ENCODE assay signal across 37 cellular contexts in genomic region chr7:43085017-43085416, GRCh38. TPM values are rescaled to one million over a fixed set of nuclear protein-coding genes. Genes with fewer than 3 reads are reported as not detected.
"Had no signal": no experiment of that assay in that cellular context is flagged by ENCODE, and none has a peak within 500 bp of the region (broad histone marks: within the 10 kb centered on the region; RNA-seq: fewer than 3 reads in every experiment).

No MANE protein-coding gene starts in this region.

- H3K36me3 Mint-ChIP-seq: activated CD4-positive, alpha-beta memory T cell treated with anti-CD3 and anti-CD28 coated beads for 36 hours; activated CD8-positive, alpha-beta memory T cell treated with anti-CD3 and anti-CD28 coated beads, Interleukin-2, amount 10 ng/mL, durations not matched to agents 7 days and 5 days; activated naive CD4-positive, alpha-beta T cell treated with anti-CD3 and anti-CD28 coated beads, Interleukin-2, amount 10 ng/mL, durations not matched to agents 7 days and 5 days; activated naive CD8-positive, alpha-beta T cell treated with anti-CD3 and anti-CD28 coated beads, Interleukin-2, amount 10 ng/mL, durations not matched to agents 7 days and 5 days; brain; T-cell had no signal

- H3K9me3 ChIP-seq: ascending aorta, colonic mucosa, gastrocnemius medialis had no signal

- DNase-seq: activated CD4-positive, alpha-beta memory T cell treated with anti-CD3 and anti-CD28 coated beads for 36 hours; activated CD4-positive, alpha-beta T cell treated with anti-CD3 and anti-CD28 coated beads for 36 hours; activated CD4-positive, alpha-beta T cell treated with anti-CD3 and anti-CD28 coated beads, Interleukin-2, amount 10 ng/mL, durations not matched to agents 24 days and 14 days; activated CD4-positive, CD25-positive, alpha-beta regulatory T cell; activated CD4-positive, CD25-positive, alpha-beta regulatory T cell treated with anti-CD3 and anti-CD28 coated beads, Interleukin-2, amount 50 U/mL, for 72 hours; activated CD8-positive, alpha-beta memory T cell treated with anti-CD3 and anti-CD28 coated beads, Interleukin-2, amount 10 ng/mL, durations not matched to agents 7 days and 5 days; activated CD8-positive, alpha-beta memory T cell treated with anti-CD3 and anti-CD28 coated beads, Interleukin-2, amount 50 U/mL, for 4 hours; activated CD8-positive, alpha-beta T cell treated with anti-CD3 and anti-CD28 coated beads, Interleukin-2, amount 10 ng/mL, durations not matched to agents 7 days and 5 days; activated gamma-delta T cell; activated naive CD4-positive, alpha-beta T cell; activated naive CD4-positive, alpha-beta T cell treated with anti-CD3 and anti-CD28 coated beads, Interleukin-2, amount 10 ng/mL, durations not matched to agents 7 days and 5 days; activated naive CD8-positive, alpha-beta T cell treated with anti-CD3 and anti-CD28 coated beads, Interleukin-2, amount 10 ng/mL, durations not matched to agents 7 days and 5 days; activated T-cell treated with anti-CD3 and anti-CD28 coated beads for 4 hours; activated T-cell treated with anti-CD3 and anti-CD28 coated beads, Interleukin-2, amount 50 U/mL, for 24 hours; activated T-cell treated with anti-CD3 and anti-CD28 coated beads, Interleukin-2, amount 50 U/mL, for 72 hours; central memory CD4-positive, alpha-beta T cell; cerebellar nuclear complex; colonic mucosa; effector CD8-positive, alpha-beta T cell; erythroblast; foreskin keratinocyte; gastrocnemius medialis; glutamatergic neuron; heart left ventricle; T-cell; T1000; WERI-Rb-1 had no signal

- H3K36me3 ChIP-seq: ascending aorta, breast epithelium, cardiac muscle cell, colonic mucosa, esophagus muscularis mucosa, gastrocnemius medialis, heart left ventricle, WERI-Rb-1 had no signal

- H3K27ac Mint-ChIP-seq: activated CD4-positive, alpha-beta memory T cell treated with anti-CD3 and anti-CD28 coated beads for 36 hours; activated CD4-positive, alpha-beta T cell treated with anti-CD3 and anti-CD28 coated beads for 36 hours; activated CD4-positive, alpha-beta T cell treated with anti-CD3 and anti-CD28 coated beads, Interleukin-2, amount 10 ng/mL, durations not matched to agents 24 days and 14 days; activated CD8-positive, alpha-beta memory T cell treated with anti-CD3 and anti-CD28 coated beads, Interleukin-2, amount 10 ng/mL, durations not matched to agents 7 days and 5 days; activated CD8-positive, alpha-beta T cell treated with anti-CD3 and anti-CD28 coated beads, Interleukin-2, amount 10 ng/mL, durations not matched to agents 7 days and 5 days; activated naive CD4-positive, alpha-beta T cell treated with anti-CD3 and anti-CD28 coated beads, Interleukin-2, amount 10 ng/mL, durations not matched to agents 7 days and 5 days; activated naive CD4-positive, alpha-beta T cell treated with anti-CD3 and anti-CD28 coated beads, Interleukin-2, amount 50 U/mL, for 72 hours; activated naive CD8-positive, alpha-beta T cell treated with anti-CD3 and anti-CD28 coated beads, Interleukin-2, amount 10 ng/mL, durations not matched to agents 7 days and 5 days; activated T-cell treated with anti-CD3 and anti-CD28 coated beads, Interleukin-2, amount 50 U/mL, for 24 hours; activated T-cell treated with anti-CD3 and anti-CD28 coated beads, Interleukin-2, amount 50 U/mL, for 72 hours; brain; T-cell; T-helper 1 cell treated with Interleukin-12 subunit alpha and Interleukin-12 subunit beta and Interleukin-4 antibody, amounts not matched to agents 30 μg/mL and 1 μg/mL, for 36 hours; T-helper 2 cell treated with Interferon-gamma antibody and Interleukin-4, amounts not matched to agents 5 μg/mL and 100 μg/mL, for 36 hours had no signal

- H3K4me1 ChIP-seq: ascending aorta, breast epithelium, colonic mucosa, esophagus muscularis mucosa, foreskin keratinocyte, gastrocnemius medialis, heart left ventricle had no signal

- H3K27me3 ChIP-seq: ascending aorta, breast epithelium, cardiac muscle cell, colonic mucosa, gastrocnemius medialis had no signal

- H3K4me3 ChIP-seq: ascending aorta, breast epithelium, cardiac muscle cell, colonic mucosa, esophagus muscularis mucosa, gastrocnemius medialis, heart left ventricle had no signal

- H3K4me1 Mint-ChIP-seq: activated CD4-positive, alpha-beta T cell treated with anti-CD3 and anti-CD28 coated beads for 36 hours; activated CD4-positive, alpha-beta T cell treated with anti-CD3 and anti-CD28 coated beads, Interleukin-2, amount 10 ng/mL, durations not matched to agents 24 days and 14 days; activated CD8-positive, alpha-beta memory T cell treated with anti-CD3 and anti-CD28 coated beads, Interleukin-2, amount 10 ng/mL, durations not matched to agents 7 days and 5 days; activated naive CD4-positive, alpha-beta T cell treated with anti-CD3 and anti-CD28 coated beads, Interleukin-2, amount 10 ng/mL, durations not matched to agents 7 days and 5 days; activated naive CD8-positive, alpha-beta T cell treated with anti-CD3 and anti-CD28 coated beads, Interleukin-2, amount 10 ng/mL, durations not matched to agents 7 days and 5 days; brain; T-cell had no signal

- H3K9me3 Mint-ChIP-seq: activated CD4-positive, alpha-beta memory T cell treated with anti-CD3 and anti-CD28 coated beads for 36 hours; activated naive CD4-positive, alpha-beta T cell treated with anti-CD3 and anti-CD28 coated beads, Interleukin-2, amount 10 ng/mL, durations not matched to agents 7 days and 5 days; T-helper 1 cell treated with Interleukin-12 subunit alpha and Interleukin-12 subunit beta and Interleukin-4 antibody, amounts not matched to agents 30 μg/mL and 1 μg/mL, for 36 hours; T-helper 2 cell treated with Interferon-gamma antibody and Interleukin-4, amounts not matched to agents 5 μg/mL and 100 μg/mL, for 36 hours had no signal

- H3K27ac ChIP-seq: ascending aorta, breast epithelium, cardiac muscle cell, colonic mucosa, esophagus muscularis mucosa, foreskin keratinocyte, gastrocnemius medialis, heart left ventricle, WERI-Rb-1 had no signal

- H3K4me3 Mint-ChIP-seq: activated CD4-positive, alpha-beta memory T cell treated with anti-CD3 and anti-CD28 coated beads for 36 hours; activated CD4-positive, alpha-beta T cell treated with anti-CD3 and anti-CD28 coated beads for 36 hours; activated CD4-positive, alpha-beta T cell treated with anti-CD3 and anti-CD28 coated beads, Interleukin-2, amount 10 ng/mL, durations not matched to agents 24 days and 14 days; activated CD8-positive, alpha-beta memory T cell treated with anti-CD3 and anti-CD28 coated beads, Interleukin-2, amount 10 ng/mL, durations not matched to agents 7 days and 5 days; activated CD8-positive, alpha-beta T cell treated with anti-CD3 and anti-CD28 coated beads, Interleukin-2, amount 10 ng/mL, durations not matched to agents 7 days and 5 days; activated naive CD4-positive, alpha-beta T cell treated with anti-CD3 and anti-CD28 coated beads, Interleukin-2, amount 10 ng/mL, durations not matched to agents 7 days and 5 days; activated naive CD8-positive, alpha-beta T cell treated with anti-CD3 and anti-CD28 coated beads, Interleukin-2, amount 10 ng/mL, durations not matched to agents 7 days and 5 days; activated T-cell treated with anti-CD3 and anti-CD28 coated beads, Interleukin-2, amount 50 U/mL, for 24 hours; activated T-cell treated with anti-CD3 and anti-CD28 coated beads, Interleukin-2, amount 50 U/mL, for 72 hours; brain; T-cell; T-helper 1 cell treated with Interleukin-12 subunit alpha and Interleukin-12 subunit beta and Interleukin-4 antibody, amounts not matched to agents 30 μg/mL and 1 μg/mL, for 36 hours; T-helper 2 cell treated with Interferon-gamma antibody and Interleukin-4, amounts not matched to agents 5 μg/mL and 100 μg/mL, for 36 hours had no signal

- ATAC-seq: activated CD4-positive, alpha-beta T cell treated with anti-CD3 and anti-CD28 coated beads for 36 hours; activated CD8-positive, alpha-beta memory T cell treated with anti-CD3 and anti-CD28 coated beads, Interleukin-2, amount 10 ng/mL, durations not matched to agents 7 days and 5 days; activated CD8-positive, alpha-beta T cell treated with anti-CD3 and anti-CD28 coated beads, Interleukin-2, amount 10 ng/mL, durations not matched to agents 7 days and 5 days; activated naive CD4-positive, alpha-beta T cell treated with anti-CD3 and anti-CD28 coated beads, Interleukin-2, amount 50 U/mL, for 72 hours; activated T-cell treated with anti-CD3 and anti-CD28 coated beads, Interleukin-2, amount 50 U/mL, for 72 hours; foreskin keratinocyte; gastrocnemius medialis; heart left ventricle; T-cell had no signal

RNA-seq across cellular contexts. Expression of gene HECW1, which starts 27.4 kb away (rescaled TPM):
- total RNA-seq: activated CD4-positive, alpha-beta memory T cell treated with anti-CD3 and anti-CD28 coated beads for 36 hours; activated CD4-positive, alpha-beta T cell treated with anti-CD3 and anti-CD28 coated beads for 36 hours; activated CD4-positive, alpha-beta T cell treated with anti-CD3 and anti-CD28 coated beads, Interleukin-2, amount 10 ng/mL, durations not matched to agents 24 days and 14 days; activated CD8-positive, alpha-beta memory T cell treated with anti-CD3 and anti-CD28 coated beads for 36 hours; activated CD8-positive, alpha-beta memory T cell treated with anti-CD3 and anti-CD28 coated beads, Interleukin-2, amount 10 ng/mL, durations not matched to agents 7 days and 5 days; activated CD8-positive, alpha-beta T cell treated with anti-CD3 and anti-CD28 coated beads, Interleukin-2, amount 10 ng/mL, durations not matched to agents 7 days and 5 days; activated naive CD4-positive, alpha-beta T cell treated with anti-CD3 and anti-CD28 coated beads, Interleukin-2, amount 50 U/mL, for 72 hours; activated naive CD8-positive, alpha-beta T cell treated with anti-CD3 and anti-CD28 coated beads, Interleukin-2, amount 10 ng/mL, durations not matched to agents 7 days and 5 days; activated T-cell treated with anti-CD3 and anti-CD28 coated beads, Interleukin-2, amount 50 U/mL, for 72 hours; ascending aorta; dermis microvascular lymphatic vessel endothelial cell; foreskin keratinocyte; T-cell had no signal
- polyA plus RNA-seq: heart left ventricle had no signal
